Comparison of ENCODE assay signal across 18 cellular contexts in genomic region chr10:35204650-35205319, GRCh38.
DNase-seq lines count a peak whose midpoint lies in the region; FAIRE-seq and TF ChIP-seq lines count a peak whose summit lies in the region.
"Had no signal": no experiment of that assay in that cellular context is flagged by ENCODE, and none has a peak within 500 bp of the region (broad histone marks: within the 10 kb centered on the region; RNA-seq: fewer than 3 reads in every experiment).

No MANE protein-coding gene starts in this region.

- H3K9me3 ChIP-seq in A673 (ENCODE audit: low read depth, low read length, poor library complexity, severe bottlenecking), result no peaks in the 10 kb centered on the region

- POLR2A ChIA-PET in A673 (lab: Charles Lee; ENCODE audit: low non-redundant PET) (interaction anchor here (0.9 kb wide), 1 partner anchor 9 kb away, joined by 3 read pairs; no protein-coding TSS in a partner anchor), MCF 10A (lab: Yijun Ruan, JAX) (no interaction called here)

- peak; percentile 62 for FAIRE-seq in H54 (lab: Jason Lieb, UNC)
- FAIRE-seq: D721Med, GM12891 had no signal

- H3K36me3 Mint-ChIP-seq in activated T-helper 1 cell treated with anti-CD3 and anti-CD28 coated beads, Interleukin-12 subunit alpha, Interleukin-12 subunit beta, Interleukin-2, Interleukin-4 antibody, amounts not matched to agents 30 ng/mL and 10 ng/mL and 1 ng/mL, durations not matched to agents 14 hours and 24 hours and 36 hours (ENCODE audit: low read depth), result peaks cover 41% of the 10 kb centered on the region
- peaks cover 14% of the 10 kb centered on the region for H3K36me3 Mint-ChIP-seq in MCF 10A (ENCODE audit: insufficient read depth, unreplicated experiment)

- BruUV-seq in A673 (replicated peaks; lab: Mats Ljungman, UMichigan), result no TSS peak
- BruUV-seq in MCF 10A (replicated peaks; lab: Mats Ljungman, UMichigan), result no TSS peak

- no peak overlapping the region for H3K4me3 Mint-ChIP-seq in activated T-helper 1 cell treated with anti-CD3 and anti-CD28 coated beads, Interleukin-12 subunit alpha, Interleukin-12 subunit beta, Interleukin-2, Interleukin-4 antibody, amounts not matched to agents 30 ng/mL and 10 ng/mL and 1 ng/mL, durations not matched to agents 14 hours and 24 hours and 36 hours
- H3K4me3 Mint-ChIP-seq in MCF 10A (ENCODE audit: unreplicated experiment), result no peak overlapping the region
- H3K4me3 Mint-ChIP-seq: CD4-positive, alpha-beta memory T cell; GM23338 had no signal

- H3K27ac Mint-ChIP-seq in activated T-helper 1 cell treated with anti-CD3 and anti-CD28 coated beads, Interleukin-12 subunit alpha, Interleukin-12 subunit beta, Interleukin-2, Interleukin-4 antibody, amounts not matched to agents 30 ng/mL and 10 ng/mL and 1 ng/mL, durations not matched to agents 14 hours and 24 hours and 36 hours, result peak overlapping the region; percentile 29
- H3K27ac Mint-ChIP-seq in MCF 10A (ENCODE audit: low read depth, unreplicated experiment), result no peak overlapping the region
- H3K27ac Mint-ChIP-seq: CD4-positive, alpha-beta memory T cell; GM23338 had no signal

- H3K9me3 Mint-ChIP-seq in activated T-helper 1 cell treated with anti-CD3 and anti-CD28 coated beads, Interleukin-12 subunit alpha, Interleukin-12 subunit beta, Interleukin-2, Interleukin-4 antibody, amounts not matched to agents 30 ng/mL and 10 ng/mL and 1 ng/mL, durations not matched to agents 14 hours and 24 hours and 36 hours, result no peaks in the 10 kb centered on the region
- no peaks in the 10 kb centered on the region for H3K9me3 Mint-ChIP-seq in MCF 10A (ENCODE audit: unreplicated experiment)
- H3K9me3 Mint-ChIP-seq: CD4-positive, alpha-beta memory T cell; GM23338 had no signal

- no peak overlapping the region for H3K4me3 ChIP-seq in A673 (ENCODE audit: low read depth, low read length, poor library complexity, severe bottlenecking)
- H3K4me3 ChIP-seq: GM23338 had no signal

- TF ChIP-seq CTCF in A673 (conservative IDR thresholded peaks at IDR 0.05; ENCODE audit: low read depth, low read length) (no peak), MCF 10A (IDR thresholded peaks at IDR 0.05; ENCODE audit: unreplicated experiment) (no peak)

- peaks cover 63% of the 10 kb centered on the region for H3K4me1 Mint-ChIP-seq in activated T-helper 1 cell treated with anti-CD3 and anti-CD28 coated beads, Interleukin-12 subunit alpha, Interleukin-12 subunit beta, Interleukin-2, Interleukin-4 antibody, amounts not matched to agents 30 ng/mL and 10 ng/mL and 1 ng/mL, durations not matched to agents 14 hours and 24 hours and 36 hours (ENCODE audit: low read depth)
- H3K4me1 Mint-ChIP-seq in MCF 10A (ENCODE audit: insufficient read depth, unreplicated experiment), result no peaks in the 10 kb centered on the region

- peaks cover 6% of the 10 kb centered on the region for H3K36me3 ChIP-seq in A673 (ENCODE audit: insufficient read depth, low read length, poor library complexity, severe bottlenecking)

- CTCF ChIA-PET in A673 (lab: Charles Lee), result interaction anchor here (0.7 to 1.5 kb wide), 2 partner anchors 9 to 175 kb away, joined by 4 to 7 read pairs; no protein-coding TSS in a partner anchor
- CTCF ChIA-PET in MCF 10A (lab: Yijun Ruan, JAX), result interaction anchor here (0.6 to 1.5 kb wide), 6 partner anchors 9 to 1676 kb away, joined by 3 to 4 read pairs (median 3); no protein-coding TSS in a partner anchor

- DNase-seq in A673 (ENCODE audit: low spot score) (peak; percentile 30), H54 (ENCODE audit: insufficient read length, low spot score) (no peak), middle frontal gyrus (ENCODE audit: extremely low spot score, low spot score) (peak; percentile 44), MCF 10A (ENCODE audit: unreplicated experiment) (no peak), HT-29 (ENCODE audit: low spot score) (no peak)
- DNase-seq in activated T-helper 1 cell treated with anti-CD3 and anti-CD28 coated beads, Interleukin-12 subunit alpha, Interleukin-12 subunit beta, Interleukin-2, Interleukin-4 antibody, amounts not matched to agents 30 ng/mL and 10 ng/mL and 1 ng/mL, durations not matched to agents 14 hours and 24 hours and 36 hours (ENCODE audit: low spot score), result no peak
- DNase-seq in activated effector memory CD4-positive, alpha-beta T cell treated with anti-CD3 and anti-CD28 coated beads, Interleukin-2, amount 50 U/mL, for 16 hours, result no peak
- DNase-seq: CD4-positive, alpha-beta memory T cell; DMS79 treated with DMSO at 0.1 percent for 48 hours; GF-D8; NCI-H1417 treated with DMSO at 0.1 percent for 48 hours; NCI-H2029; NCI-H2171; NCI-H446 treated with DMSO at 0.1 percent for 48 hours had no signal

- peaks cover 15% of the 10 kb centered on the region for H3K4me1 ChIP-seq in A673 (ENCODE audit: insufficient read depth, low read length, poor library complexity, severe bottlenecking)

- no peak for TF ChIP-seq POLR2A in H54 (IDR thresholded peaks at IDR 0.05; ENCODE audit: low read depth, low read length)

- H3K27me3 ChIP-seq in A673 (replicated peaks; ENCODE audit: insufficient read depth, low read depth, low read length, poor library complexity), result no peaks in the 10 kb centered on the region

- intact Hi-C loops in A673 (cut with micrococcal nuclease; ENCODE audit: unreplicated experiment) (no loop called here), MCF 10A (cut with micrococcal nuclease) (no loop called here)
- intact Hi-C loops in activated T-helper 1 cell treated with anti-CD3 and anti-CD28 coated beads, Interleukin-12 subunit alpha, Interleukin-12 subunit beta, Interleukin-2, Interleukin-4 antibody, amounts not matched to agents 30 ng/mL and 10 ng/mL and 1 ng/mL, durations not matched to agents 14 hours and 24 hours and 36 hours (cut with micrococcal nuclease), result no loop called here

- peak overlapping the region; percentile 38 for H3K27ac ChIP-seq in A673 (ENCODE audit: low read depth, low read length, poor library complexity, severe bottlenecking)
- H3K27ac ChIP-seq: HL-60 had no signal

- H3K27me3 Mint-ChIP-seq in activated T-helper 1 cell treated with anti-CD3 and anti-CD28 coated beads, Interleukin-12 subunit alpha, Interleukin-12 subunit beta, Interleukin-2, Interleukin-4 antibody, amounts not matched to agents 30 ng/mL and 10 ng/mL and 1 ng/mL, durations not matched to agents 14 hours and 24 hours and 36 hours (ENCODE audit: insufficient read depth), result no peaks in the 10 kb centered on the region
- H3K27me3 Mint-ChIP-seq in MCF 10A (ENCODE audit: insufficient read depth, unreplicated experiment), result no peaks in the 10 kb centered on the region
- H3K27me3 Mint-ChIP-seq: CD4-positive, alpha-beta memory T cell had no signal

Comparison
In these comparisons a context has a peak if more than half of its experiments do, and no peak if none do; other contexts are left out.
1. DNase-seq: peak in A673 (single experiment) and middle frontal gyrus (single experiment); none in H54 (single experiment), activated T-helper 1 cell treated with anti-CD3 and anti-CD28 coated beads, Interleukin-12 subunit alpha, Interleukin-12 subunit beta, Interleukin-2, Interleukin-4 antibody, amounts not matched to agents 30 ng/mL and 10 ng/mL and 1 ng/mL, durations not matched to agents 14 hours and 24 hours and 36 hours (single experiment), activated effector memory CD4-positive, alpha-beta T cell treated with anti-CD3 and anti-CD28 coated beads, Interleukin-2, amount 50 U/mL, for 16 hours (single experiment), MCF 10A (single experiment) and HT-29 (single experiment).